Comparison of ENCODE assay signal across 1 cellular context in genomic region chr1:225809842-225810578, GRCh38.
TF ChIP-seq lines count a peak whose summit lies in the region.

Gene EPHX1, plus strand, starts transcription at chr1:225810124. Its CDS starts 18,606 bp downstream, at chr1:225828730.

TF ChIP-seq in HEK293, 187 proteins besides CTCF, POLR2A, EP300 and RAD21 (continued from another document):
- TF ChIP-seq, protein P1, sequence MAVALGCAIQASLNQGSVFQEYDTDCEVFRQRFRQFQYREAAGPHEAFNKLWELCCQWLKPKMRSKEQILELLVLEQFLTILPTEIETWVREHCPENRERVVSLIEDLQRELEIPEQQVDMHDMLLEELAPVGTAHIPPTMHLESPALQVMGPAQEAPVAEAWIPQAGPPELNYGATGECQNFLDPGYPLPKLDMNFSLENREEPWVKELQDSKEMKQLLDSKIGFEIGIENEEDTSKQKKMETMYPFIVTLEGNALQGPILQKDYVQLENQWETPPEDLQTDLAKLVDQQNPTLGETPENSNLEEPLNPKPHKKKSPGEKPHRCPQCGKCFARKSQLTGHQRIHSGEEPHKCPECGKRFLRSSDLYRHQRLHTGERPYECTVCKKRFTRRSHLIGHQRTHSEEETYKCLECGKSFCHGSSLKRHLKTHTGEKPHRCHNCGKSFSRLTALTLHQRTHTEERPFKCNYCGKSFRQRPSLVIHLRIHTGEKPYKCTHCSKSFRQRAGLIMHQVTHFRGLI (tag by site-specific recombination; IDR thresholded peaks at IDR 0.05): peak; percentile 18; the same call in 1 of the 2 replicates
- 0 out of 2 replicates have a peak, but pooled peaks have one; percentile 30 for TF ChIP-seq ZNF324 (tag by site-specific recombination; IDR thresholded peaks at IDR 0.05)
- TF ChIP-seq EGR2 (tag by site-specific recombination; IDR thresholded peaks at IDR 0.05; ENCODE audit: low read depth): peak; percentile 93
- TF ChIP-seq ZNF510 (tag by site-specific recombination; IDR thresholded peaks at IDR 0.05; ENCODE audit: insufficient replicate concordance): no peak
- peak; percentile 96 for TF ChIP-seq ZNF660 (tag by site-specific recombination; IDR thresholded peaks at IDR 0.05)
- peak; percentile 91 for TF ChIP-seq GLIS2 (tag by site-specific recombination; IDR thresholded peaks at IDR 0.05)
- no peak for TF ChIP-seq GFI1B (tag by site-specific recombination; IDR thresholded peaks at IDR 0.05)
- no peak for TF ChIP-seq ZNF184 (tag by site-specific recombination; IDR thresholded peaks at IDR 0.05)
- TF ChIP-seq ZNF707 (tag by site-specific recombination; IDR thresholded peaks at IDR 0.05): no peak
- no peak for TF ChIP-seq ZNF776 (tag by site-specific recombination; IDR thresholded peaks at IDR 0.05; ENCODE audit: borderline replicate concordance)
- TF ChIP-seq KLF9 (tag by site-specific recombination; IDR thresholded peaks at IDR 0.05; ENCODE audit: low read depth): no peak
- 0 out of 2 replicates have a peak, but pooled peaks have one; percentile 66 for TF ChIP-seq ZNF394 (tag by site-specific recombination; IDR thresholded peaks at IDR 0.05; ENCODE audit: borderline replicate concordance)
- no peak for TF ChIP-seq PRDM1 (tag by site-specific recombination; IDR thresholded peaks at IDR 0.05)
- no peak for TF ChIP-seq ZNF416 (tag by site-specific recombination; IDR thresholded peaks at IDR 0.05)
- TF ChIP-seq SETDB1 (IDR thresholded peaks at IDR 0.05; ENCODE audit: insufficient read length, low read length): no peak
- peak; percentile 72; the same call in 1 of the 2 replicates for TF ChIP-seq ZEB2 (tag by site-specific recombination; IDR thresholded peaks at IDR 0.05)
- peak; percentile 67; the same call in 1 of the 2 replicates for TF ChIP-seq ZSCAN5A (tag by site-specific recombination; IDR thresholded peaks at IDR 0.05)
- TF ChIP-seq ZNF777 (tag by site-specific recombination; IDR thresholded peaks at IDR 0.05; ENCODE audit: borderline replicate concordance): no peak
- TF ChIP-seq ZNF26 (tag by site-specific recombination; IDR thresholded peaks at IDR 0.05): no peak
- TF ChIP-seq REST (tag by site-specific recombination; IDR thresholded peaks at IDR 0.05): peak; percentile 27
- no peak for TF ChIP-seq ZNF223 (tag by site-specific recombination; IDR thresholded peaks at IDR 0.05)
- no peak for TF ChIP-seq GLIS1 (tag by site-specific recombination; IDR thresholded peaks at IDR 0.05)
- TF ChIP-seq ZNF350 (tag by site-specific recombination; IDR thresholded peaks at IDR 0.05): no peak
- TF ChIP-seq, protein P2, sequence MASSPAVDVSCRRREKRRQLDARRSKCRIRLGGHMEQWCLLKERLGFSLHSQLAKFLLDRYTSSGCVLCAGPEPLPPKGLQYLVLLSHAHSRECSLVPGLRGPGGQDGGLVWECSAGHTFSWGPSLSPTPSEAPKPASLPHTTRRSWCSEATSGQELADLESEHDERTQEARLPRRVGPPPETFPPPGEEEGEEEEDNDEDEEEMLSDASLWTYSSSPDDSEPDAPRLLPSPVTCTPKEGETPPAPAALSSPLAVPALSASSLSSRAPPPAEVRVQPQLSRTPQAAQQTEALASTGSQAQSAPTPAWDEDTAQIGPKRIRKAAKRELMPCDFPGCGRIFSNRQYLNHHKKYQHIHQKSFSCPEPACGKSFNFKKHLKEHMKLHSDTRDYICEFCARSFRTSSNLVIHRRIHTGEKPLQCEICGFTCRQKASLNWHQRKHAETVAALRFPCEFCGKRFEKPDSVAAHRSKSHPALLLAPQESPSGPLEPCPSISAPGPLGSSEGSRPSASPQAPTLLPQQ (tag by site-specific recombination; IDR thresholded peaks at IDR 0.05): peak; percentile 19
- no peak for TF ChIP-seq ZBTB49 (tag by site-specific recombination; IDR thresholded peaks at IDR 0.05; ENCODE audit: low read depth)
- TF ChIP-seq, protein P3, sequence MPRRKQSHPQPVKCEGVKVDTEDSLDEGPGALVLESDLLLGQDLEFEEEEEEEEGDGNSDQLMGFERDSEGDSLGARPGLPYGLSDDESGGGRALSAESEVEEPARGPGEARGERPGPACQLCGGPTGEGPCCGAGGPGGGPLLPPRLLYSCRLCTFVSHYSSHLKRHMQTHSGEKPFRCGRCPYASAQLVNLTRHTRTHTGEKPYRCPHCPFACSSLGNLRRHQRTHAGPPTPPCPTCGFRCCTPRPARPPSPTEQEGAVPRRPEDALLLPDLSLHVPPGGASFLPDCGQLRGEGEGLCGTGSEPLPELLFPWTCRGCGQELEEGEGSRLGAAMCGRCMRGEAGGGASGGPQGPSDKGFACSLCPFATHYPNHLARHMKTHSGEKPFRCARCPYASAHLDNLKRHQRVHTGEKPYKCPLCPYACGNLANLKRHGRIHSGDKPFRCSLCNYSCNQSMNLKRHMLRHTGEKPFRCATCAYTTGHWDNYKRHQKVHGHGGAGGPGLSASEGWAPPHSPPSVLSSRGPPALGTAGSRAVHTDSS (tag by site-specific recombination; IDR thresholded peaks at IDR 0.05): no peak
- no peak for TF ChIP-seq ZNF473 (tag by site-specific recombination; IDR thresholded peaks at IDR 0.05)
- TF ChIP-seq ZNF600 (tag by site-specific recombination; IDR thresholded peaks at IDR 0.05): peak; percentile 45; the same call in 1 of the 2 replicates
